ENCODE assay signal across 8 cellular contexts in the genomic region with DNA sequence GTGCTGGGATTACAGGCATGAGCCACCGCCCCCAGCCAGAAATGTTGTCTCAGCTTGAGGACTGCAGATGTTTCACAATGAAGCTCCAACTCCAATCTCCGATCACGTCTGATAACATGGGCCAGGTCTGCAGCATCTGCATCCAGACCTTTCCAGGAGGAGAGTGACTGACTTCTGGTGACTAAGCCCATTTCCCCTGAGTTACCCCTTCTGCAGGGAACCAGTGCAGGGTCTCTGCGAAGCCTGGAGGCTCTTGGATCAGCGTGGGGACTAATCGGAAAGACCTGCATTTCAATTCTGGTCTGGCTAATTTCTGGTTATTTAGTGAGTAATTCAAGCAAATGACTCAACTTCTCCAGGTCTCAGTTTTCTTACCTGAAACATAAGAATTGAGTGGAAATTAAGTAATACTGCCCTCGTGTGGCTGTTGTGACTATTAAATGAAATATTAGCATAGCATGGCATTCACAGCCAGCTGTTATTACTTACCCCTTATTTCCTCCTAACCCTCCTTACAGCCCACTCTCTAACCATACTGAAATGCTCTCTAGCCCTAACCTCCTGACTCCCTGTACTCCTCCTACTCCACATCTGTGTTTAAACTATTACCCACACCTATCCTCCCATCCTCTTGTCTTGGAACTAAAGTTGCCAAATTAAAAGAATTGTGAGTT. TPM values are rescaled to one million over a fixed set of nuclear protein-coding genes. Genes with fewer than 3 reads are reported as not detected.
DNase-seq lines count a peak whose midpoint lies in the region; ATAC-seq and TF ChIP-seq lines count a peak whose summit lies in the region.

No MANE protein-coding gene starts in this region.

- CTCF ChIA-PET in AG04450 (lab: Charles Lee): interaction anchor here (0.5 to 5.5 kb wide), 25 partner anchors 10 to 824 kb away, joined by 3 to 35 read pairs (median 4); partner anchors contain the start of gene RNF14

- H3K4me3 ChIP-seq in AG04450 (ENCODE audit: low read depth, low read length): no peak overlapping the region

- POLR2A ChIA-PET in AG04450 (lab: Yijun Ruan, JAX): interaction anchor here (1.5 kb wide), 1 partner anchor 95 kb away, joined by 3 read pairs; no protein-coding TSS in a partner anchor

- DNase-seq in AG04450 (ENCODE audit: low read depth, low spot score) (no peak), T-helper 1 cell (peak in 3 of 5 donors; percentile 34 to 79 (median 51)), astrocyte of the hippocampus (ENCODE audit: low read depth, low spot score) (peak; percentile 77), islet precursor cell (peak; percentile 72), NCI-H2081 treated with DMSO at 0.1 percent for 48 hours (lab: John Stamatoyannopoulos, UW) (no peak)
- peak; percentile 34 for DNase-seq in stimulated activated CD4-positive, alpha-beta T cell treated with anti-CD3 and anti-CD28 coated beads, Interleukin-4, amount 100 ng/mL, for 1 hour

- H3K27me3 ChIP-seq in AG04450 (ENCODE audit: control insufficient read depth, insufficient read depth, low read length): no peaks in the 10 kb centered on the region

- ATAC-seq in GM18502 (IDR thresholded peaks at IDR 0.05; ENCODE audit: poor library complexity, unreplicated experiment): peak; percentile 26

- H3K9me3 ChIP-seq in AG04450 (ENCODE audit: control insufficient read depth, insufficient read depth, low read length) (no peaks in the 10 kb centered on the region), KOPT-K1 (ENCODE audit: insufficient read depth, low read length, poor library complexity, severe bottlenecking) (peaks cover under 1% of the 10 kb centered on the region)

- H3K27ac ChIP-seq in AG04450 (ENCODE audit: low read depth, low read length) (no peak overlapping the region), KOPT-K1 (ENCODE audit: low read depth, low read length, poor library complexity, severe bottlenecking) (peak overlapping the region; percentile 95)

- H3K36me3 ChIP-seq in KOPT-K1 (ENCODE audit: insufficient read depth, low read length): peaks cover 8% of the 10 kb centered on the region

- peak; percentile 42 for TF ChIP-seq CTCF in AG04450 (IDR thresholded peaks at IDR 0.05; ENCODE audit: low read depth, low read length)

RNA-seq across cellular contexts. Expression of gene GNPDA1, which starts 2.2 kb away (rescaled TPM):
- 26.3 and 33.8 TPM in 2 replicates for polyA plus RNA-seq in AG04450 (2011; rRNA removed)
- polyA minus RNA-seq in AG04450 (2011; rRNA and poly(A)+ RNA removed): 23.3 and 29.6 TPM in 2 replicates

RNA-seq across cellular contexts. Expression of gene RNF14, which starts 46.1 kb away (rescaled TPM):
- 38.1 and 39.0 TPM in 2 replicates for polyA plus RNA-seq in AG04450 (2011; rRNA removed)
- polyA minus RNA-seq in AG04450 (2011; rRNA and poly(A)+ RNA removed): 25.2 and 31.0 TPM in 2 replicates

RNA-seq across cellular contexts. Expression of gene PCDH12, which starts 57.0 kb away (rescaled TPM):
- not detected in 2 replicates for polyA plus RNA-seq in AG04450 (2011; rRNA removed)
- polyA minus RNA-seq in AG04450 (2011; rRNA and poly(A)+ RNA removed): not detected in 2 replicates

Comparison
In these comparisons a context has a peak if more than half of its experiments do, and no peak if none do; other contexts are left out.
1. DNase-seq: peak in T-helper 1 cell (3 of 5), astrocyte of the hippocampus (single experiment), islet precursor cell (single experiment) and stimulated activated CD4-positive, alpha-beta T cell treated with anti-CD3 and anti-CD28 coated beads, Interleukin-4, amount 100 ng/mL, for 1 hour (single experiment); none in AG04450 (single experiment) and NCI-H2081 treated with DMSO at 0.1 percent for 48 hours (single experiment).